In the genomic region with DNA sequence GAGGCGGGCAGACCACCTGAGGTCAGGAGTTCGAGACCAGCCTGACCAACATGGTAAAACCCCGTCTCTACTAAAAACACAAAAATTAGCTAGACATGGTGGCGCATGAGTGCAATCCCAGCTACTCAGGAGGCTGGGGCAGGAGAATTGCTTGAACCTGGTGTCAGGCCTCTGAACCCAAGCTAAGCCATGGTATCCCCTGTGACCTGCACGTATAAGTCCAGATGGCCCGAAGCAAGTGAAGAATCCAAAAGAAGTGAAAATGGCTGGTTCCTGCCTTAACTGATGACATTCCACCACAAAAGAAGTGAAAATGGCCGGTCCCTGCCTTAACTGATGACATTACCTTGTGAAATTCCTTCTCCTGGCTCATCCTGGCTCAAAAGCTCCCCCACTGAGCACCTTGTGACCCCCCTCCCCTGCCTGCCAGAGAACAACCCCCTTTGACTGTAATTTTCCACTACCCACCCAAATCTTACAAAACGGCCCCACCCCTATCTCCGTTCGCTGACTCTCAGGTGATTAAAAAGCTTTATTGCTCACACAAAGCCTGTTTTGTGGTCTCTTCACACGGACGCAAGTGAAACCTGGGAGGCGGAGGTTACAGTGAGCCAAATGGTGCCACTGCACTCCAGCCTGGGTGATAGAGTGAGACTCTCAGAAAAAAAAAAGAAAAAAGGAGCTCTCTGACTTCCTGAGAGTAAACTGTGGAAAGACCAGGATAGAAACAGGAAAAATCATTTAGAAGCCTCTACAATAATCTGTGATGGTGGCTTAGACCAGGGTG, we compare ENCODE assay signal across 8 cellular contexts.
DNase-seq lines count a peak whose midpoint lies in the region; ATAC-seq, FAIRE-seq and TF ChIP-seq lines count a peak whose summit lies in the region.
"Not testable (repeated sequence)": the region's sequence is repeated elsewhere in the genome, so short reads cannot be mapped to it uniquely, and the experiment has no call there.

No MANE protein-coding gene starts in this region.

- H3K18ac ChIP-seq in H1 (ENCODE audit: extremely low read depth, low read length): not testable (repeated sequence)

- not testable (repeated sequence) for H3K23me2 ChIP-seq in H1 (ENCODE audit: low read depth, low read length)

- H3K4ac ChIP-seq in H1 (replicated peaks; ENCODE audit: insufficient read length, low read depth, low read length): not testable (repeated sequence)

- peak overlapping the region; percentile 99 for H2BK20ac ChIP-seq in H1 (ENCODE audit: low read length)

- H3K14ac ChIP-seq in H1 (ENCODE audit: insufficient read length): not testable (repeated sequence)

- not testable (repeated sequence) for H3K4me3 Mint-ChIP-seq in WTC11
- peak overlapping the region; percentile 30 for H3K4me3 Mint-ChIP-seq in activated CD8-positive, alpha-beta T cell treated with anti-CD3 and anti-CD28 coated beads, Interleukin-2, amount 10 ng/mL, durations not matched to agents 7 days and 5 days
- H3K4me3 Mint-ChIP-seq in activated T-helper 1 cell treated with anti-CD3 and anti-CD28 coated beads, Interleukin-12 subunit alpha, Interleukin-12 subunit beta, Interleukin-2, Interleukin-4 antibody, amounts not matched to agents 30 ng/mL and 10 ng/mL and 1 ng/mL, durations not matched to agents 14 hours and 24 hours and 36 hours: peak overlapping the region; percentile 3

- peak overlapping the region; percentile 75 for H3K27ac Mint-ChIP-seq in WTC11
- H3K27ac Mint-ChIP-seq in activated CD8-positive, alpha-beta T cell treated with anti-CD3 and anti-CD28 coated beads, Interleukin-2, amount 10 ng/mL, durations not matched to agents 7 days and 5 days: peak overlapping the region; percentile 64
- peak overlapping the region; percentile 74 for H3K27ac Mint-ChIP-seq in activated T-helper 1 cell treated with anti-CD3 and anti-CD28 coated beads, Interleukin-12 subunit alpha, Interleukin-12 subunit beta, Interleukin-2, Interleukin-4 antibody, amounts not matched to agents 30 ng/mL and 10 ng/mL and 1 ng/mL, durations not matched to agents 14 hours and 24 hours and 36 hours

- not testable (repeated sequence) for H3K79me1 ChIP-seq in H1 (ENCODE audit: low read depth, low read length)

- not testable (repeated sequence) for H3K9me3 ChIP-seq in BLaER1 treated with 17β-estradiol and CSF1 and Interleukin-3, amounts not matched to agents 10 nM and 100 nM (replicated peaks in 1 of 11); H1 (ENCODE audit: insufficient read depth in 2 of 2, low read depth in 1 of 2, low read length in 1 of 2)

- peaks cover 42% of the 10 kb centered on the region for H3K4me1 Mint-ChIP-seq in WTC11
- H3K4me1 Mint-ChIP-seq in activated CD8-positive, alpha-beta T cell treated with anti-CD3 and anti-CD28 coated beads, Interleukin-2, amount 10 ng/mL, durations not matched to agents 7 days and 5 days (ENCODE audit: low read depth): peaks cover 29% of the 10 kb centered on the region
- peaks cover 29% of the 10 kb centered on the region for H3K4me1 Mint-ChIP-seq in activated T-helper 1 cell treated with anti-CD3 and anti-CD28 coated beads, Interleukin-12 subunit alpha, Interleukin-12 subunit beta, Interleukin-2, Interleukin-4 antibody, amounts not matched to agents 30 ng/mL and 10 ng/mL and 1 ng/mL, durations not matched to agents 14 hours and 24 hours and 36 hours (ENCODE audit: low read depth)

- H3K9ac ChIP-seq in BLaER1 treated with 17β-estradiol and CSF1 and Interleukin-3, amounts not matched to agents 10 nM and 100 nM: peak overlapping the region in 9 of 11 experiments; percentile 31 to 74 (median 45); a peak in 14 of 22 replicates
- H3K9ac ChIP-seq in H1 (replicated peaks in 1 of 4; ENCODE audit: extremely low read depth in 1 of 4, low read depth in 3 of 4, low read length in 3 of 4): not testable (repeated sequence)

- not testable (repeated sequence) for TF ChIP-seq CTCF in WTC11 (IDR thresholded peaks at IDR 0.05); H1 (IDR thresholded peaks at IDR 0.05; ENCODE audit: control extremely low read depth in 1 of 3, insufficient read depth in 1 of 3, low read depth in 1 of 3, low read length in 3 of 3)

- CTCF ChIA-PET in WTC11 (lab: Charles Lee): interaction anchor here (0.7 to 1.5 kb wide), 3 partner anchors 11 to 93 kb away, joined by 3 to 5 read pairs (median 3); no protein-coding TSS in a partner anchor
- CTCF ChIA-PET in activated CD8-positive, alpha-beta T cell treated with anti-CD3 and anti-CD28 coated beads, Interleukin-2, amount 10 ng/mL, durations not matched to agents 7 days and 5 days (lab: Charles Lee): interaction anchor here (0.9 to 4.4 kb wide), 7 partner anchors 8 to 117 kb away, joined by 3 to 22 read pairs (median 4); no protein-coding TSS in a partner anchor
- CTCF ChIA-PET in H1 (lab: Charles Lee; ENCODE audit: partially characterized antibody): interaction anchor here (0.6 to 5.9 kb wide), 6 partner anchors 9 to 124 kb away, joined by 3 to 42 read pairs (median 4); a partner anchor contains a TSS

- H3K27ac ChIP-seq in BLaER1 treated with 17β-estradiol and CSF1 and Interleukin-3, amounts not matched to agents 10 nM and 100 nM: peak overlapping the region in 8 of 11 experiments; percentile 8 to 88 (median 69); a peak in 14 of 22 replicates
- H3K27ac ChIP-seq in H1 (ENCODE audit: low read depth, low read length): not testable (repeated sequence)

- peak overlapping the region; percentile 90; the same call in 1 of the 2 replicates for H2BK5ac ChIP-seq in H1 (ENCODE audit: low read depth, low read length)

- not testable (repeated sequence) for H3K23ac ChIP-seq in H1 (ENCODE audit: insufficient read length)

- H2BK15ac ChIP-seq in H1 (ENCODE audit: low read length): not testable (repeated sequence)

- not testable (repeated sequence) for H2AK5ac ChIP-seq in H1 (ENCODE audit: low read depth, low read length)

- ATAC-seq in HG02759 (IDR thresholded peaks at IDR 0.05; ENCODE audit: unreplicated experiment) (peak; percentile 26), WTC11 (peak; percentile 29)
- peak; percentile 49 for ATAC-seq in activated CD8-positive, alpha-beta T cell treated with anti-CD3 and anti-CD28 coated beads, Interleukin-2, amount 10 ng/mL, durations not matched to agents 7 days and 5 days

- H3K27me3 Mint-ChIP-seq in WTC11 (ENCODE audit: low read depth); activated CD8-positive, alpha-beta T cell treated with anti-CD3 and anti-CD28 coated beads, Interleukin-2, amount 10 ng/mL, durations not matched to agents 7 days and 5 days (ENCODE audit: low read depth); activated T-helper 1 cell treated with anti-CD3 and anti-CD28 coated beads, Interleukin-12 subunit alpha, Interleukin-12 subunit beta, Interleukin-2, Interleukin-4 antibody, amounts not matched to agents 30 ng/mL and 10 ng/mL and 1 ng/mL, durations not matched to agents 14 hours and 24 hours and 36 hours (ENCODE audit: insufficient read depth): not testable (repeated sequence)

- H4K5ac ChIP-seq in H1 (ENCODE audit: insufficient read length, low read depth, low read length): not testable (repeated sequence)

- not testable (repeated sequence) for H3K56ac ChIP-seq in H1 (replicated peaks; ENCODE audit: insufficient read length, low read depth, low read length)

- H3K79me2 ChIP-seq in H1 (ENCODE audit: control insufficient read depth in 1 of 2, insufficient read depth in 2 of 2, low read length in 2 of 2): not testable (repeated sequence)

- not testable (repeated sequence) for H4K20me1 ChIP-seq in BLaER1 treated with 17β-estradiol and CSF1 and Interleukin-3, amounts not matched to agents 10 nM and 100 nM; H1 (replicated peaks in 1 of 2; ENCODE audit: control insufficient read depth in 1 of 2, insufficient read depth in 2 of 2, low read length in 2 of 2)

- TF ChIP-seq EP300 in H1 (IDR thresholded peaks at IDR 0.05; ENCODE audit: borderline replicate concordance in 1 of 2, low read depth in 2 of 2, low read length in 2 of 2): not testable (repeated sequence)

- FAIRE-seq in H1 (lab: Jason Lieb, UNC): not testable (repeated sequence)

- H3K27me3 ChIP-seq in BLaER1 treated with 17β-estradiol and CSF1 and Interleukin-3, amounts not matched to agents 10 nM and 100 nM; H1 (replicated peaks in 1 of 4; ENCODE audit: control insufficient read depth in 3 of 4, extremely low read depth in 1 of 4, insufficient read depth in 3 of 4, low read length in 3 of 4): not testable (repeated sequence)

- H4K8ac ChIP-seq in H1 (ENCODE audit: extremely low read depth, insufficient read depth, low read length): peak overlapping the region; percentile 17; the same call in 1 of the 2 replicates

- H3K36me3 ChIP-seq in BLaER1 treated with 17β-estradiol and CSF1 and Interleukin-3, amounts not matched to agents 10 nM and 100 nM; H1 (ENCODE audit: control insufficient read depth in 2 of 4, insufficient read depth in 4 of 4, low read length in 3 of 4): not testable (repeated sequence)

- not testable (repeated sequence) for H3K36me3 Mint-ChIP-seq in WTC11; activated CD8-positive, alpha-beta T cell treated with anti-CD3 and anti-CD28 coated beads, Interleukin-2, amount 10 ng/mL, durations not matched to agents 7 days and 5 days (ENCODE audit: low read depth); activated T-helper 1 cell treated with anti-CD3 and anti-CD28 coated beads, Interleukin-12 subunit alpha, Interleukin-12 subunit beta, Interleukin-2, Interleukin-4 antibody, amounts not matched to agents 30 ng/mL and 10 ng/mL and 1 ng/mL, durations not matched to agents 14 hours and 24 hours and 36 hours (ENCODE audit: low read depth)

- peak overlapping the region; percentile 98 for H2AFZ ChIP-seq in H1 (ENCODE audit: low read length)

- peaks cover 16 to 79% (median 66%) of the 10 kb centered on the region in 10 experiments for H3K4me1 ChIP-seq in BLaER1 treated with 17β-estradiol and CSF1 and Interleukin-3, amounts not matched to agents 10 nM and 100 nM
- H3K4me1 ChIP-seq in H1 (replicated peaks in 1 of 4; ENCODE audit: control insufficient read depth in 3 of 4, insufficient read depth in 4 of 4, low read length in 3 of 4): peaks cover 6 to 12% (median 9%) of the 10 kb centered on the region in 4 experiments; a peak in 6 of 7 replicates

- intact Hi-C loops in activated T-helper 1 cell treated with anti-CD3 and anti-CD28 coated beads, Interleukin-12 subunit alpha, Interleukin-12 subunit beta, Interleukin-2, Interleukin-4 antibody, amounts not matched to agents 30 ng/mL and 10 ng/mL and 1 ng/mL, durations not matched to agents 14 hours and 24 hours and 36 hours (cut with micrococcal nuclease): not testable (repeated sequence)

- not testable (repeated sequence) for DNase-seq in WTC11 (ENCODE audit: low spot score); H1 (ENCODE audit: low read depth in 1 of 2, low spot score in 2 of 2)
- DNase-seq in activated CD8-positive, alpha-beta T cell treated with anti-CD3 and anti-CD28 coated beads, Interleukin-2, amount 10 ng/mL, durations not matched to agents 7 days and 5 days: peak; percentile 46
- peak; percentile 11 for DNase-seq in activated T-helper 1 cell treated with anti-CD3 and anti-CD28 coated beads, Interleukin-12 subunit alpha, Interleukin-12 subunit beta, Interleukin-2, Interleukin-4 antibody, amounts not matched to agents 30 ng/mL and 10 ng/mL and 1 ng/mL, durations not matched to agents 14 hours and 24 hours and 36 hours (ENCODE audit: low spot score)
- peak; percentile 13 to 60 (median 44) for DNase-seq in stimulated activated CD4-positive, alpha-beta T cell treated with anti-CD3 and anti-CD28 coated beads, Interleukin-1b, Interleukin-23, amount 100 ng/mL, for 24 hours (ENCODE audit: low read depth in 4 of 4, low spot score in 1 of 4)
- DNase-seq in stimulated activated CD8-positive, alpha-beta memory T cell treated with anti-CD3 and anti-CD28 coated beads, Interleukin-2, amount 100 ng/mL, for 48 hours (ENCODE audit: low read depth in 2 of 2): peak; percentile 27 to 59

- not testable (repeated sequence) for H3K9me3 Mint-ChIP-seq in WTC11; activated CD8-positive, alpha-beta T cell treated with anti-CD3 and anti-CD28 coated beads, Interleukin-2, amount 10 ng/mL, durations not matched to agents 7 days and 5 days (ENCODE audit: insufficient read depth); activated T-helper 1 cell treated with anti-CD3 and anti-CD28 coated beads, Interleukin-12 subunit alpha, Interleukin-12 subunit beta, Interleukin-2, Interleukin-4 antibody, amounts not matched to agents 30 ng/mL and 10 ng/mL and 1 ng/mL, durations not matched to agents 14 hours and 24 hours and 36 hours

- TF ChIP-seq POLR2A in H1 (IDR thresholded peaks at IDR 0.05; ENCODE audit: control extremely low read depth in 1 of 2, low read depth in 2 of 2, low read length in 2 of 2): not testable (repeated sequence)

- 70% methylated on average over 13 of the region's 13 CpGs; no CpG with 5 or more reads in 1 of the 2 experiments for WGBS in H1 (ENCODE audit: extremely low coverage in 1 of 2, insufficient coverage in 1 of 2, insufficient read length in 1 of 2, insufficient replicate concordance in 2 of 2, low coverage in 1 of 2, low lambda C conversion rate in 2 of 2, missing lambda C conversion rate in 1 of 2), 2 experiments

- not testable (repeated sequence) for TF ChIP-seq RAD21 in H1 (IDR thresholded peaks at IDR 0.05 in 1 of 2, conservative IDR thresholded peaks at IDR 0.05 in 1 of 2; ENCODE audit: low read depth in 2 of 2, low read length in 2 of 2)

- H4K91ac ChIP-seq in H1 (replicated peaks; ENCODE audit: insufficient read length, low read length): not testable (repeated sequence)

- H2BK12ac ChIP-seq in H1 (ENCODE audit: low read depth, low read length): 0 out of 2 replicates have a peak overlapping the region, but pooled peaks have one; percentile 23

- not testable (repeated sequence) for H2BK120ac ChIP-seq in H1 (replicated peaks; ENCODE audit: low read depth, low read length)

- not testable (repeated sequence) for H3K4me3 ChIP-seq in BLaER1 treated with 17β-estradiol and CSF1 and Interleukin-3, amounts not matched to agents 10 nM and 100 nM; H1 (ENCODE audit: extremely low read depth in 1 of 4, insufficient read depth in 2 of 4, low read depth in 3 of 4, low read length in 4 of 4)

- H3K4me2 ChIP-seq in BLaER1 treated with 17β-estradiol and CSF1 and Interleukin-3, amounts not matched to agents 10 nM and 100 nM: peak overlapping the region; percentile 21 to 98 (median 82)
- H3K4me2 ChIP-seq in H1 (ENCODE audit: insufficient read depth in 1 of 2, low read depth in 2 of 2, low read length in 2 of 2): not testable (repeated sequence)

- POLR2A ChIA-PET in WTC11 (lab: Charles Lee) (interaction anchor here (1.0 to 1.8 kb wide), 5 partner anchors 11 to 93 kb away, joined by 3 to 12 read pairs (median 4); a partner anchor contains a TSS), H1 (lab: Charles Lee; ENCODE audit: partially characterized antibody) (interaction anchor here (0.7 to 1.6 kb wide), 6 partner anchors 9 to 96 kb away, joined by 3 to 7 read pairs (median 4); a partner anchor contains a TSS)
- POLR2A ChIA-PET in activated CD8-positive, alpha-beta T cell treated with anti-CD3 and anti-CD28 coated beads, Interleukin-2, amount 10 ng/mL, durations not matched to agents 7 days and 5 days (lab: Charles Lee): interaction anchor here (0.5 to 6.1 kb wide), 2 partner anchors 65 to 94 kb away, joined by 4 to 54 read pairs; a partner anchor contains a TSS
